Comparison of ENCODE assay signal across 27 cellular contexts in genomic region chr5:43367453-43367852, GRCh38. TPM values are rescaled to one million over a fixed set of nuclear protein-coding genes. Genes with fewer than 3 reads are reported as not detected.
"Had no signal": no experiment of that assay in that cellular context is flagged by ENCODE, and none has a peak within 500 bp of the region (broad histone marks: within the 10 kb centered on the region; RNA-seq: fewer than 3 reads in every experiment).

No MANE protein-coding gene starts in this region.

- H3K4me1 Mint-ChIP-seq: activated naive CD4-positive, alpha-beta T cell treated with anti-CD3 and anti-CD28 coated beads, Interleukin-2, amount 50 U/mL, for 24 hours; activated naive CD8-positive, alpha-beta T cell treated with anti-CD3 and anti-CD28 coated beads, Interleukin-2, amount 50 U/mL, for 24 hours; central memory CD8-positive, alpha-beta T cell; endodermal cell; stimulated activated effector memory CD8-positive, alpha-beta T cell treated with anti-CD3 and anti-CD28 coated beads, Interleukin-12 subunit alpha, Interleukin-12 subunit beta, amount 100 ng/mL, for 72 hours; stimulated activated naive CD8-positive, alpha-beta T cell treated with anti-CD3 and anti-CD28 coated beads, Interleukin-15, amount 100 ng/mL, for 72 hours had no signal

- H3K4me3 Mint-ChIP-seq: activated CD4-positive, alpha-beta T cell treated with anti-CD3 and anti-CD28 coated beads for 36 hours; activated CD8-positive, alpha-beta T cell treated with anti-CD3 and anti-CD28 coated beads, Interleukin-2, amount 10 ng/mL, durations not matched to agents 7 days and 5 days; activated naive CD4-positive, alpha-beta T cell treated with anti-CD3 and anti-CD28 coated beads, Interleukin-2, amount 50 U/mL, for 24 hours; activated naive CD8-positive, alpha-beta T cell treated with anti-CD3 and anti-CD28 coated beads, Interleukin-2, amount 50 U/mL, for 24 hours; central memory CD8-positive, alpha-beta T cell; dendritic cell treated with granulocyte-macrophage colony-stimulating factor and Interleukin-4, amounts not matched to agents 40 ng/mL and 50 ng/mL, for 4 days; endodermal cell; natural killer cell treated with Interleukin-12 subunit alpha and Interleukin-12 subunit beta and Interleukin-15 and Interleukin-18, amount 100 ng/mL, for 72 hours; stimulated activated effector memory CD8-positive, alpha-beta T cell treated with anti-CD3 and anti-CD28 coated beads, Interleukin-12 subunit alpha, Interleukin-12 subunit beta, amount 100 ng/mL, for 72 hours; stimulated activated naive CD8-positive, alpha-beta T cell treated with anti-CD3 and anti-CD28 coated beads, Interleukin-15, amount 100 ng/mL, for 72 hours had no signal

- H3K36me3 Mint-ChIP-seq: stimulated activated effector memory CD8-positive, alpha-beta T cell treated with anti-CD3 and anti-CD28 coated beads, Interleukin-12 subunit alpha, Interleukin-12 subunit beta, amount 100 ng/mL, for 72 hours had no signal

- H3K27me3 ChIP-seq: left lung, thyroid gland, upper lobe of left lung, vagina had no signal

- DNase-seq: activated CD4-positive, alpha-beta T cell treated with anti-CD3 and anti-CD28 coated beads for 36 hours; activated CD4-positive, CD25-positive, alpha-beta regulatory T cell; activated CD8-positive, alpha-beta T cell treated with anti-CD3 and anti-CD28 coated beads, Interleukin-2, amount 10 ng/mL, durations not matched to agents 7 days and 5 days; activated effector memory CD4-positive, alpha-beta T cell treated with anti-CD3 and anti-CD28 coated beads, Interleukin-2, amount 50 U/mL, for 16 hours; activated naive CD8-positive, alpha-beta T cell treated with anti-CD3 and anti-CD28 coated beads, Interleukin-2, amount 50 U/mL, for 24 hours; amygdala; endodermal cell; heart left ventricle; hypothalamus; kidney glomerular epithelial cell; left lung; lower lobe of right lung; mesendoderm; stimulated activated CD4-positive, alpha-beta T cell treated with anti-CD3 and anti-CD28 coated beads, Interleukin-4, amount 100 ng/mL, for 24 hours; stimulated activated naive CD8-positive, alpha-beta T cell treated with anti-CD3 and anti-CD28 coated beads, Interleukin-15, amount 100 ng/mL, for 72 hours; substantia nigra; thyroid gland; upper lobe of left lung had no signal

- H3K27me3 Mint-ChIP-seq: activated naive CD4-positive, alpha-beta T cell treated with anti-CD3 and anti-CD28 coated beads, Interleukin-2, amount 50 U/mL, for 24 hours; activated naive CD8-positive, alpha-beta T cell treated with anti-CD3 and anti-CD28 coated beads, Interleukin-2, amount 50 U/mL, for 24 hours; dendritic cell treated with granulocyte-macrophage colony-stimulating factor and Interleukin-4, amounts not matched to agents 40 ng/mL and 50 ng/mL, for 4 days; stimulated activated naive CD8-positive, alpha-beta T cell treated with anti-CD3 and anti-CD28 coated beads, Interleukin-15, amount 100 ng/mL, for 72 hours had no signal

- H3K27ac ChIP-seq: heart left ventricle, left lung, lower lobe of right lung, thyroid gland, upper lobe of left lung, vagina had no signal

- H3K9me3 ChIP-seq: heart left ventricle, left lung, lower lobe of right lung, thyroid gland, upper lobe of left lung, vagina had no signal

- H3K9me3 Mint-ChIP-seq: central memory CD8-positive, alpha-beta T cell; dendritic cell treated with granulocyte-macrophage colony-stimulating factor and Interleukin-4, amounts not matched to agents 40 ng/mL and 50 ng/mL, for 4 days; natural killer cell treated with Interleukin-12 subunit alpha and Interleukin-12 subunit beta and Interleukin-15 and Interleukin-18, amount 100 ng/mL, for 72 hours had no signal

- H3K4me1 ChIP-seq: heart left ventricle, left lung, lower lobe of right lung, upper lobe of left lung, vagina had no signal

- ATAC-seq: activated CD4-positive, alpha-beta T cell treated with anti-CD3 and anti-CD28 coated beads for 36 hours; activated CD8-positive, alpha-beta T cell treated with anti-CD3 and anti-CD28 coated beads, Interleukin-2, amount 10 ng/mL, durations not matched to agents 7 days and 5 days; activated naive CD8-positive, alpha-beta T cell treated with anti-CD3 and anti-CD28 coated beads, Interleukin-2, amount 50 U/mL, for 24 hours; heart left ventricle; left lung; lower lobe of right lung; natural killer cell treated with Interleukin-12 subunit alpha and Interleukin-12 subunit beta and Interleukin-15 and Interleukin-18, amount 100 ng/mL, for 72 hours; sciatic nerve; stimulated activated effector memory CD8-positive, alpha-beta T cell treated with anti-CD3 and anti-CD28 coated beads, Interleukin-12 subunit alpha, Interleukin-12 subunit beta, amount 100 ng/mL, for 72 hours; stimulated activated naive CD8-positive, alpha-beta T cell treated with anti-CD3 and anti-CD28 coated beads, Interleukin-15, amount 100 ng/mL, for 72 hours had no signal

- H3K36me3 ChIP-seq: heart left ventricle, left lung, lower lobe of right lung, thyroid gland, upper lobe of left lung, vagina had no signal

- H3K4me3 ChIP-seq: heart left ventricle, left lung, lower lobe of right lung, skin epidermis, thyroid gland, upper lobe of left lung, vagina had no signal

- H3K27ac Mint-ChIP-seq: activated CD4-positive, alpha-beta T cell treated with anti-CD3 and anti-CD28 coated beads for 36 hours; activated CD8-positive, alpha-beta T cell treated with anti-CD3 and anti-CD28 coated beads, Interleukin-2, amount 10 ng/mL, durations not matched to agents 7 days and 5 days; activated naive CD4-positive, alpha-beta T cell treated with anti-CD3 and anti-CD28 coated beads, Interleukin-2, amount 50 U/mL, for 24 hours; activated naive CD8-positive, alpha-beta T cell treated with anti-CD3 and anti-CD28 coated beads, Interleukin-2, amount 50 U/mL, for 24 hours; dendritic cell treated with granulocyte-macrophage colony-stimulating factor and Interleukin-4, amounts not matched to agents 40 ng/mL and 50 ng/mL, for 4 days; endodermal cell; natural killer cell treated with Interleukin-12 subunit alpha and Interleukin-12 subunit beta and Interleukin-15 and Interleukin-18, amount 100 ng/mL, for 72 hours; stimulated activated effector memory CD8-positive, alpha-beta T cell treated with anti-CD3 and anti-CD28 coated beads, Interleukin-12 subunit alpha, Interleukin-12 subunit beta, amount 100 ng/mL, for 72 hours; stimulated activated naive CD8-positive, alpha-beta T cell treated with anti-CD3 and anti-CD28 coated beads, Interleukin-15, amount 100 ng/mL, for 72 hours had no signal

RNA-seq across cellular contexts. Expression of gene CCL28, which starts 44.7 kb away (rescaled TPM):
- total RNA-seq: osteocyte had no signal
